In genomic region chr3:139608924-139609323, GRCh38 we compare ENCODE assay signal across 7 cellular contexts.
"Had no signal": no experiment of that assay in that cellular context is flagged by ENCODE, and none has a peak within 500 bp of the region (broad histone marks: within the 10 kb centered on the region; RNA-seq: fewer than 3 reads in every experiment).

No MANE protein-coding gene starts in this region.

- H3K4me3 ChIP-seq: GM23338 had no signal

- H3K27ac ChIP-seq: HL-60 had no signal

- H3K4me2 ChIP-seq: GM23338 had no signal

- DNase-seq: H9, HCEC 1CT, HFFc6, KBM-7 had no signal

- H2AFZ ChIP-seq: GM23338 had no signal

- ATAC-seq: GM23338, HepG2 had no signal
